ENCODE assay signal across 23 cellular contexts in the genomic region with DNA sequence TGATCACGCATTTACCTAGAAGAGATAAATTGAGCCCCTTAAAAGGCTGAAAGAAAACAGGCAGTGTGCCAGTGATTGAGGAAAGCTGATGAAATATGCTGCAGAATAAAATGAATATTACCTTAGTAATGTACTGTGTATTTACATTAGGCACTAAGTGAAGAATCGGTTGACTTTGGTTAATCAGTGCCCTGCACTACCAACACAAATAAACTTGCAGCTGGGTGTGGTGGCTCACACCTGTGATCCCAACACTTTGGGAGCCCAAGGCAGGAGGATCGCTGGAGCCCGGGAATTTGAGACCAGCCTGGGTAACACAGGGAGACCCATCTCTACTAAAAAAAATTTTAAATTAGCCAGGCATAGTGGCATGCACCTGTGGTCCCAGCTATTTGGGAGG.
"Had no signal": no experiment of that assay in that cellular context is flagged by ENCODE, and none has a peak within 500 bp of the region (broad histone marks: within the 10 kb centered on the region; RNA-seq: fewer than 3 reads in every experiment).

No MANE protein-coding gene starts in this region.

- H3K27me3 Mint-ChIP-seq: activated CD4-positive, alpha-beta memory T cell treated with anti-CD3 and anti-CD28 coated beads, Interleukin-2, amount 10 ng/mL, durations not matched to agents 7 days and 5 days; activated CD4-positive, alpha-beta T cell treated with anti-CD3 and anti-CD28 coated beads, Interleukin-2, amount 10 ng/mL, durations not matched to agents 7 days and 5 days; activated naive CD4-positive, alpha-beta T cell treated with anti-CD3 and anti-CD28 coated beads, Interleukin-2, amount 10 ng/mL, durations not matched to agents 7 days and 5 days; activated naive CD8-positive, alpha-beta T cell treated with anti-CD3 and anti-CD28 coated beads for 36 hours had no signal

- H3K36me3 Mint-ChIP-seq: activated naive CD4-positive, alpha-beta T cell treated with anti-CD3 and anti-CD28 coated beads, Interleukin-2, amount 10 ng/mL, durations not matched to agents 7 days and 5 days; activated naive CD8-positive, alpha-beta T cell treated with anti-CD3 and anti-CD28 coated beads for 36 hours had no signal

- H3K36me3 ChIP-seq: brain microvascular endothelial cell, cardiac muscle cell had no signal

- H3K27me3 ChIP-seq: brain microvascular endothelial cell, cardiac muscle cell had no signal

- H3K4me1 Mint-ChIP-seq: activated CD4-positive, alpha-beta memory T cell treated with anti-CD3 and anti-CD28 coated beads, Interleukin-2, amount 10 ng/mL, durations not matched to agents 7 days and 5 days; activated CD4-positive, alpha-beta T cell treated with anti-CD3 and anti-CD28 coated beads, Interleukin-2, amount 10 ng/mL, durations not matched to agents 7 days and 5 days; activated naive CD4-positive, alpha-beta T cell treated with anti-CD3 and anti-CD28 coated beads, Interleukin-2, amount 10 ng/mL, durations not matched to agents 7 days and 5 days; activated naive CD8-positive, alpha-beta T cell treated with anti-CD3 and anti-CD28 coated beads for 36 hours had no signal

- H3K27ac ChIP-seq: brain microvascular endothelial cell, cardiac muscle cell had no signal

- H3K27ac Mint-ChIP-seq: activated CD4-positive, alpha-beta memory T cell treated with anti-CD3 and anti-CD28 coated beads, Interleukin-2, amount 10 ng/mL, durations not matched to agents 7 days and 5 days; activated CD4-positive, alpha-beta T cell treated with anti-CD3 and anti-CD28 coated beads, Interleukin-2, amount 10 ng/mL, durations not matched to agents 7 days and 5 days; activated naive CD4-positive, alpha-beta T cell treated with anti-CD3 and anti-CD28 coated beads, Interleukin-2, amount 10 ng/mL, durations not matched to agents 7 days and 5 days; activated naive CD8-positive, alpha-beta T cell treated with anti-CD3 and anti-CD28 coated beads for 36 hours; activated T-helper 2 cell treated with anti-CD3 and anti-CD28 coated beads, Interferon-gamma antibody, Interleukin-2, Interleukin-4, amounts not matched to agents 10 μg/mL and 5 μg/mL and 100 μg/mL, durations not matched to agents 14 hours and 24 hours and 36 hours; T-helper 1 cell treated with Interleukin-12 subunit alpha and Interleukin-12 subunit beta and Interleukin-4 antibody, amounts not matched to agents 30 μg/mL and 1 μg/mL, for 36 hours had no signal

- H3K4me3 ChIP-seq: cardiac muscle cell, K562 had no signal

- DNase-seq: activated CD4-positive, alpha-beta memory T cell treated with anti-CD3 and anti-CD28 coated beads, Interleukin-2, amount 10 ng/mL, durations not matched to agents 7 days and 5 days; activated CD4-positive, alpha-beta T cell treated with anti-CD3 and anti-CD28 coated beads, Interleukin-2, amount 10 ng/mL, durations not matched to agents 7 days and 5 days; activated CD4-positive, CD25-positive, alpha-beta regulatory T cell; activated gamma-delta T cell treated with Interleukin-2 at 50 U/mL for 16 hours; activated naive CD4-positive, alpha-beta T cell treated with anti-CD3 and anti-CD28 coated beads, Interleukin-2, amount 10 ng/mL, durations not matched to agents 7 days and 5 days; activated naive CD8-positive, alpha-beta T cell treated with anti-CD3 and anti-CD28 coated beads for 36 hours; activated T-cell treated with anti-CD3 and anti-CD28 coated beads for 4 hours; activated T-cell treated with anti-CD3 and anti-CD28 coated beads, Interleukin-2, amount 50 U/mL, for 48 hours; brain microvascular endothelial cell; Karpas-422; NCI-H1105 treated with DMSO at 0.1 percent for 48 hours; NCI-H1930; NCI-H2107; NCI-H2171 treated with DMSO at 0.1 percent for 48 hours; NCI-H226; NCI-H526; NCI-H82; SHP77 treated with DMSO at 0.1 percent for 48 hours; T-helper 9 cell had no signal

- H3K9me3 Mint-ChIP-seq: activated CD4-positive, alpha-beta memory T cell treated with anti-CD3 and anti-CD28 coated beads, Interleukin-2, amount 10 ng/mL, durations not matched to agents 7 days and 5 days; activated CD4-positive, alpha-beta T cell treated with anti-CD3 and anti-CD28 coated beads, Interleukin-2, amount 10 ng/mL, durations not matched to agents 7 days and 5 days; activated naive CD4-positive, alpha-beta T cell treated with anti-CD3 and anti-CD28 coated beads, Interleukin-2, amount 10 ng/mL, durations not matched to agents 7 days and 5 days; activated naive CD8-positive, alpha-beta T cell treated with anti-CD3 and anti-CD28 coated beads for 36 hours; activated T-helper 2 cell treated with anti-CD3 and anti-CD28 coated beads, Interferon-gamma antibody, Interleukin-2, Interleukin-4, amounts not matched to agents 10 μg/mL and 5 μg/mL and 100 μg/mL, durations not matched to agents 14 hours and 24 hours and 36 hours; T-helper 1 cell treated with Interleukin-12 subunit alpha and Interleukin-12 subunit beta and Interleukin-4 antibody, amounts not matched to agents 30 μg/mL and 1 μg/mL, for 36 hours had no signal

- H3K4me3 Mint-ChIP-seq: activated CD4-positive, alpha-beta memory T cell treated with anti-CD3 and anti-CD28 coated beads, Interleukin-2, amount 10 ng/mL, durations not matched to agents 7 days and 5 days; activated CD4-positive, alpha-beta T cell treated with anti-CD3 and anti-CD28 coated beads, Interleukin-2, amount 10 ng/mL, durations not matched to agents 7 days and 5 days; activated naive CD4-positive, alpha-beta T cell treated with anti-CD3 and anti-CD28 coated beads, Interleukin-2, amount 10 ng/mL, durations not matched to agents 7 days and 5 days; activated naive CD8-positive, alpha-beta T cell treated with anti-CD3 and anti-CD28 coated beads for 36 hours; T-helper 1 cell treated with Interleukin-12 subunit alpha and Interleukin-12 subunit beta and Interleukin-4 antibody, amounts not matched to agents 30 μg/mL and 1 μg/mL, for 36 hours had no signal
